Comparison of ENCODE assay signal across 14 cellular contexts in genomic region chr7:155649588-155649987, GRCh38. TPM values are rescaled to one million over a fixed set of nuclear protein-coding genes. Genes with fewer than 3 reads are reported as not detected.
DNase-seq lines count a peak whose midpoint lies in the region; ATAC-seq, FAIRE-seq and TF ChIP-seq lines count a peak whose summit lies in the region.
"Had no signal": no experiment of that assay in that cellular context is flagged by ENCODE, and none has a peak within 500 bp of the region (broad histone marks: within the 10 kb centered on the region; RNA-seq: fewer than 3 reads in every experiment).

No MANE protein-coding gene starts in this region.

- H3K4me2 ChIP-seq in DOHH2 (ENCODE audit: low read length) (0 out of 2 replicates have a peak overlapping the region, but pooled peaks have one; percentile 0), K562 (ENCODE audit: insufficient read depth, low read length) (no peak overlapping the region)

- no peaks in the 10 kb centered on the region for H3K9me1 ChIP-seq in K562 (ENCODE audit: control insufficient read depth, insufficient read depth, low read length)

- no peak for DNase-seq in activated T-cell treated with anti-CD3 and anti-CD28 coated beads, Interleukin-2, amount 50 U/mL, for 72 hours
- no peak for DNase-seq in activated T-cell treated with anti-CD3 and anti-CD28 coated beads, Interleukin-2, amount 50 U/mL, for 4 hours
- DNase-seq in K562 (ENCODE audit: extremely low read depth in 1 of 4, low spot score in 3 of 4) (no peak), SKM-1 treated with dmso at 0.1 percent for 144 hours (lab: John Stamatoyannopoulos, UW; ENCODE audit: unreplicated experiment) (no peak), NK-92 (lab: John Stamatoyannopoulos, UW; ENCODE audit: unreplicated experiment) (no peak)
- DNase-seq in naive thymus-derived CD8-positive, alpha-beta T cell, result no peak
- DNase-seq: Kasumi-1, NCI-H1930, NCI-H2171 treated with DMSO at 0.1 percent for 48 hours, NCI-H510A had no signal

- peaks cover 9% of the 10 kb centered on the region in 2 donors for H3K9me3 Mint-ChIP-seq in activated T-cell treated with anti-CD3 and anti-CD28 coated beads, Interleukin-2, amount 50 U/mL, for 72 hours
- H3K9me3 Mint-ChIP-seq in activated T-cell treated with anti-CD3 and anti-CD28 coated beads, Interleukin-2, amount 50 U/mL, for 4 hours, result peaks cover 11% of the 10 kb centered on the region
- peaks cover 5 to 20% (median 12%) of the 10 kb centered on the region in 9 donors for H3K9me3 Mint-ChIP-seq in naive thymus-derived CD8-positive, alpha-beta T cell

- H3K4me1 ChIP-seq in DOHH2 (ENCODE audit: control insufficient read depth, low read length) (peaks cover 64% of the 10 kb centered on the region), K562 (replicated peaks in 1 of 2; ENCODE audit: control insufficient read depth in 2 of 2, insufficient read depth in 2 of 2, low read length in 2 of 2) (peaks cover 3 to 6% of the 10 kb centered on the region in 2 experiments; a peak in 4 of 5 replicates)

- H3F3A ChIP-seq in DOHH2 (ENCODE audit: control insufficient read depth, insufficient read depth), result no peaks in the 10 kb centered on the region

- no peaks in the 10 kb centered on the region for H3K9me2 ChIP-seq in DOHH2 (replicated peaks; ENCODE audit: control insufficient read depth, low read length)

- H4K20me1 ChIP-seq in DOHH2 (ENCODE audit: control insufficient read depth, insufficient read depth, low read depth, low read length) (peaks cover 33% of the 10 kb centered on the region; the same call in 1 of the 2 replicates), K562 (replicated peaks; ENCODE audit: control insufficient read depth, insufficient read depth, low read length) (peaks cover 15% of the 10 kb centered on the region)

- H3K79me2 ChIP-seq in DOHH2 (ENCODE audit: control insufficient read depth, low read length) (peaks cover 100% of the 10 kb centered on the region), K562 (ENCODE audit: control insufficient read depth, insufficient read depth, low read length) (peaks cover 100% of the 10 kb centered on the region)

- no peak for TF ChIP-seq RAD21 in K562 (CRISPR knock-in tag; conservative IDR thresholded peaks at IDR 0.05 in 1 of 2, IDR thresholded peaks at IDR 0.05 in 1 of 2)

- FAIRE-seq in K562 (lab: Jason Lieb, UNC), result no peak
- FAIRE-seq: H1 had no signal

- no peak for TF ChIP-seq POLR2A in K562 (conservative IDR thresholded peaks at IDR 0.05)

- no peak for TF ChIP-seq EP300 in K562 (IDR thresholded peaks at IDR 0.05; ENCODE audit: low read length)

- H3K4me3 Mint-ChIP-seq in activated T-cell treated with anti-CD3 and anti-CD28 coated beads, Interleukin-2, amount 50 U/mL, for 72 hours, result peak overlapping the region; percentile 9 to 36
- H3K4me3 Mint-ChIP-seq in activated T-cell treated with anti-CD3 and anti-CD28 coated beads, Interleukin-2, amount 50 U/mL, for 4 hours, result no peak overlapping the region
- peak overlapping the region in 7 of 10 donors; percentile 2 to 81 (median 44) for H3K4me3 Mint-ChIP-seq in naive thymus-derived CD8-positive, alpha-beta T cell
- H3K4me3 Mint-ChIP-seq: CD14-positive monocyte had no signal

- intact Hi-C loops in K562 (cut with micrococcal nuclease), result no loop called here

- CTCF ChIA-PET in K562 (lab: Yijun Ruan, JAX; ENCODE audit: low intra/inter-chr PET ratio), result no interaction called here

- no peak for ATAC-seq in activated T-cell treated with anti-CD3 and anti-CD28 coated beads, Interleukin-2, amount 50 U/mL, for 72 hours (replicated peaks in 1 of 2)
- no peak for ATAC-seq in activated T-cell treated with anti-CD3 and anti-CD28 coated beads, Interleukin-2, amount 50 U/mL, for 4 hours
- ATAC-seq in K562, result no peak
- no peak for ATAC-seq in naive thymus-derived CD8-positive, alpha-beta T cell
- ATAC-seq in HG02588 (IDR thresholded peaks at IDR 0.05; ENCODE audit: unreplicated experiment), result no peak

- H3K27ac ChIP-seq in DOHH2 (ENCODE audit: low read depth, low read length) (no peak overlapping the region), K562 (ENCODE audit: extremely low read depth, low read depth, low read length) (no peak overlapping the region)

- in situ Hi-C loops in K562 (cut with MboI), result no loop called here

- H3K27ac Mint-ChIP-seq in activated T-cell treated with anti-CD3 and anti-CD28 coated beads, Interleukin-2, amount 50 U/mL, for 72 hours, result no peak overlapping the region
- peak overlapping the region in 1 of 10 donors; percentile 45 for H3K27ac Mint-ChIP-seq in naive thymus-derived CD8-positive, alpha-beta T cell

- no peak overlapping the region for H3K4me3 ChIP-seq in DOHH2 (ENCODE audit: low read length)
- H3K4me3 ChIP-seq in K562, result no peak overlapping the region

- peaks cover 72% of the 10 kb centered on the region for H3K36me3 ChIP-seq in DOHH2 (ENCODE audit: control insufficient read depth, low read length)
- peaks cover 46% of the 10 kb centered on the region for H3K36me3 ChIP-seq in K562 (ENCODE audit: control insufficient read depth, insufficient read depth, low read length)

- H3K4me1 Mint-ChIP-seq in activated T-cell treated with anti-CD3 and anti-CD28 coated beads, Interleukin-2, amount 50 U/mL, for 72 hours (ENCODE audit: low read depth), result peaks cover 87% of the 10 kb centered on the region
- H3K4me1 Mint-ChIP-seq in activated T-cell treated with anti-CD3 and anti-CD28 coated beads, Interleukin-2, amount 50 U/mL, for 4 hours (ENCODE audit: low read depth), result peaks cover 77% of the 10 kb centered on the region
- H3K4me1 Mint-ChIP-seq in naive thymus-derived CD8-positive, alpha-beta T cell, result peaks cover 46 to 94% (median 77%) of the 10 kb centered on the region in 4 donors

- H3K9me3 ChIP-seq in DOHH2 (ENCODE audit: control insufficient read depth, insufficient read depth, low read length) (peaks cover 22% of the 10 kb centered on the region), K562 (replicated peaks; ENCODE audit: control insufficient read depth, insufficient read depth, low read depth, low read length) (peaks cover 22% of the 10 kb centered on the region)

- no peak overlapping the region for H3K9ac ChIP-seq in K562 (ENCODE audit: insufficient read depth in 1 of 2, low read depth in 2 of 2, low read length in 2 of 2)

- WGBS in K562 (ENCODE audit: insufficient coverage, low coverage, missing lambda C conversion rate), result 95% methylated on average over 2 of the region's 2 CpGs

- no peaks in the 10 kb centered on the region for H3K27me3 Mint-ChIP-seq in activated T-cell treated with anti-CD3 and anti-CD28 coated beads, Interleukin-2, amount 50 U/mL, for 72 hours (ENCODE audit: low read depth)
- H3K27me3 Mint-ChIP-seq in activated T-cell treated with anti-CD3 and anti-CD28 coated beads, Interleukin-2, amount 50 U/mL, for 4 hours (ENCODE audit: low read depth), result no peaks in the 10 kb centered on the region
- peaks cover 0 to 1% (median 0%) of the 10 kb centered on the region in 5 donors for H3K27me3 Mint-ChIP-seq in naive thymus-derived CD8-positive, alpha-beta T cell

- BruUV-seq in K562 (replicated peaks; lab: Mats Ljungman, UMichigan), result no TSS peak

- POLR2A ChIA-PET in K562 (lab: Yijun Ruan, JAX), result interaction anchor here (0.5 to 2.2 kb wide), 5 partner anchors 9 to 178 kb away, joined by 3 to 7 read pairs (median 5); no protein-coding TSS in a partner anchor
- POLR2A ChIA-PET in naive thymus-derived CD8-positive, alpha-beta T cell (lab: Charles Lee), result no interaction called here

- H3K27me3 ChIP-seq in DOHH2 (ENCODE audit: control insufficient read depth, low read length), result no peaks in the 10 kb centered on the region
- no peaks in the 10 kb centered on the region for H3K27me3 ChIP-seq in K562 (ENCODE audit: control insufficient read depth in 2 of 2, insufficient read depth in 2 of 2, low read length in 2 of 2)

- H2AFZ ChIP-seq in K562 (ENCODE audit: low read depth, low read length), result no peak overlapping the region

- no peak for TF ChIP-seq CTCF in DOHH2 (IDR thresholded peaks at IDR 0.05; ENCODE audit: low read depth, low read length, poor library complexity, severe bottlenecking)
- no peak for TF ChIP-seq CTCF in K562 (IDR thresholded peaks at IDR 0.05 in 2 of 3, conservative IDR thresholded peaks at IDR 0.05 in 1 of 3; ENCODE audit: insufficient read depth in 2 of 3, low read depth in 1 of 3, low read length in 3 of 3)

- H3K36me3 Mint-ChIP-seq in activated T-cell treated with anti-CD3 and anti-CD28 coated beads, Interleukin-2, amount 50 U/mL, for 72 hours (ENCODE audit: insufficient read depth in 2 of 2), result peaks cover 21 to 38% of the 10 kb centered on the region in 2 donors
- H3K36me3 Mint-ChIP-seq in activated T-cell treated with anti-CD3 and anti-CD28 coated beads, Interleukin-2, amount 50 U/mL, for 4 hours (ENCODE audit: insufficient read depth), result peaks cover 43% of the 10 kb centered on the region
- H3K36me3 Mint-ChIP-seq in naive thymus-derived CD8-positive, alpha-beta T cell, result peaks cover 23 to 48% (median 33%) of the 10 kb centered on the region in 3 donors

TF ChIP-seq in K562, 482 proteins besides CTCF, POLR2A, EP300 and RAD21:
- TF ChIP-seq ZNF175 (CRISPR knock-in tag; IDR thresholded peaks at IDR 0.05; ENCODE audit: low read depth), result peak; percentile 70; the same call in 1 of the 2 replicates
- no peak for TF ChIP-seq CTBP1 (IDR thresholded peaks at IDR 0.05; ENCODE audit: borderline replicate concordance)

RNA-seq across cellular contexts. Expression of gene RBM33, which starts 5.1 kb away (rescaled TPM):
- 100 to 1,000 TPM in 1 of 2 donors, 10 to 100 TPM in 1; 93.1 to 104 TPM for total RNA-seq in activated T-cell treated with anti-CD3 and anti-CD28 coated beads, Interleukin-2, amount 50 U/mL, for 72 hours
- 10 to 100 TPM; 63.3 to 70.5 (median 66.4) TPM for total RNA-seq in activated T-cell treated with anti-CD3 and anti-CD28 coated beads, Interleukin-2, amount 50 U/mL, for 4 hours
- total RNA-seq in K562 (2011; cell fraction: chromatin; rRNA removed; ENCODE audit: low replicate concordance), result 115 and 326 TPM in 2 replicates
- 62.0 and 78.6 TPM in 2 replicates for total RNA-seq in K562 (2011; cell fraction: nucleolus; rRNA removed)
- 144 and 212 TPM in 2 replicates for total RNA-seq in K562 (2011; cell fraction: nucleoplasm; rRNA removed)
- total RNA-seq in K562 (2014; rRNA removed) (29.9 and 41.8 TPM in 2 replicates), K562 (2014; rRNA removed; fragmentation: Illumina TruSeq; extraction: Trizol) (39.3 and 47.4 TPM in 2 replicates), K562 (2015; rRNA removed; fragmentation: Illumina TruSeq; extraction: Trizol) (32.8 and 33.9 TPM in 2 replicates), K562 (2021) (67.6 and 80.7 TPM in 2 replicates)
- polyA plus RNA-seq in K562 (2011; rRNA removed) (16.1 and 17.0 TPM in 2 replicates), K562 (2014; fragmentation: Illumina TruSeq; extraction: Trizol) (23.0 and 28.7 TPM in 2 replicates), K562 (2014; fragmentation: Nextera tagmentation; extraction: Ambion mirVana) (1 to 10 TPM; 4.4 to 4.7 TPM), K562 (2014; rRNA removed) (27.3 and 31.7 TPM in 2 replicates)
- polyA plus RNA-seq in K562 (2011; cell fraction: cytosol; rRNA removed), result 11.1 and 15.9 TPM in 2 replicates
- polyA plus RNA-seq in K562 (2011; cell fraction: nucleus; rRNA removed), result 97.0 and 123 TPM in 2 replicates
- polyA plus RNA-seq in K562 (2012), result 23.0 and 24.9 TPM in 2 replicates
- polyA minus RNA-seq in K562 (2011; rRNA and poly(A)+ RNA removed), result 84.2 and 91.2 TPM in 2 replicates
- polyA minus RNA-seq in K562 (2011; cell fraction: cytosol; rRNA and poly(A)+ RNA removed), result 23.9 and 28.3 TPM in 2 replicates
- 74.0 and 74.6 TPM in 2 replicates for polyA minus RNA-seq in K562 (2011; cell fraction: nucleus; rRNA and poly(A)+ RNA removed)
- 100 to 1,000 TPM; 165 to 173 TPM for total RNA-seq in naive thymus-derived CD8-positive, alpha-beta T cell
- 10 to 100 TPM; 35.3 to 65.3 (median 41.0) TPM for polyA plus RNA-seq in naive thymus-derived CD8-positive, alpha-beta T cell
